In genomic region chr3:16264174-16264707, GRCh38 we compare ENCODE assay signal across 8 cellular contexts. TPM values are rescaled to one million over a fixed set of nuclear protein-coding genes. Genes with fewer than 3 reads are reported as not detected.
DNase-seq lines count a peak whose midpoint lies in the region; ATAC-seq and TF ChIP-seq lines count a peak whose summit lies in the region.

No MANE protein-coding gene starts in this region.

- CTCF ChIA-PET in activated CD4-positive, alpha-beta T cell treated with anti-CD3 and anti-CD28 coated beads for 36 hours (lab: Charles Lee): interaction anchor here (0.5 to 3.3 kb wide), 16 partner anchors 9 to 1160 kb away, joined by 3 to 31 read pairs (median 5); partner anchors contain the start of genes BTD and HACL1

- H3K4me3 Mint-ChIP-seq in activated CD4-positive, alpha-beta T cell treated with anti-CD3 and anti-CD28 coated beads for 36 hours: peak overlapping the region; percentile 82
- peak overlapping the region; percentile 97 to 99 (median 98) for H3K4me3 Mint-ChIP-seq in nephron

- H3K27ac Mint-ChIP-seq in activated CD4-positive, alpha-beta T cell treated with anti-CD3 and anti-CD28 coated beads for 36 hours: peak overlapping the region; percentile 98
- peak overlapping the region; percentile 84 to 89 (median 87) for H3K27ac Mint-ChIP-seq in nephron

- H3K4me2 ChIP-seq in Karpas-422 (ENCODE audit: low read depth, low read length, poor library complexity, severe bottlenecking): peak overlapping the region; percentile 87

- H3K36me3 Mint-ChIP-seq in activated CD4-positive, alpha-beta T cell treated with anti-CD3 and anti-CD28 coated beads for 36 hours (ENCODE audit: low read depth): peaks cover 6% of the 10 kb centered on the region
- H3K36me3 Mint-ChIP-seq in nephron (ENCODE audit: low read depth): peaks cover 5% of the 10 kb centered on the region

- H3K36me3 ChIP-seq in Karpas-422 (ENCODE audit: insufficient read depth, low read length): peaks cover 9% of the 10 kb centered on the region; the same call in 1 of the 2 replicates

- H4K20me1 ChIP-seq in Karpas-422 (ENCODE audit: insufficient read depth, low read depth, low read length): 0 out of 2 replicates have a peak, but pooled peaks cover 6% of the 10 kb centered on the region

- H3K27me3 ChIP-seq in Karpas-422 (ENCODE audit: low read length): no peaks in the 10 kb centered on the region

- H2AFZ ChIP-seq in Karpas-422 (ENCODE audit: low read length): peak overlapping the region; percentile 89; the same call in 1 of the 2 replicates

- peaks cover 68% of the 10 kb centered on the region for H3K79me2 ChIP-seq in Karpas-422 (ENCODE audit: low read length)

- no peaks in the 10 kb centered on the region for H3K9me3 Mint-ChIP-seq in activated CD4-positive, alpha-beta T cell treated with anti-CD3 and anti-CD28 coated beads for 36 hours (ENCODE audit: low read depth)
- no peaks in the 10 kb centered on the region for H3K9me3 Mint-ChIP-seq in nephron

- POLR2A ChIA-PET in activated CD4-positive, alpha-beta T cell treated with anti-CD3 and anti-CD28 coated beads for 36 hours (lab: Charles Lee): interaction anchor here (0.6 to 1.8 kb wide), 8 partner anchors 8 to 253 kb away, joined by 3 to 9 read pairs (median 4); no protein-coding TSS in a partner anchor

- no peak for TF ChIP-seq CTCF in nephron (IDR thresholded peaks at IDR 0.05; ENCODE audit: unreplicated experiment in 3 of 3)

- H3K4me3 ChIP-seq in Karpas-422 (ENCODE audit: low read length): peak overlapping the region; percentile 74

- H3K4me1 Mint-ChIP-seq in activated CD4-positive, alpha-beta T cell treated with anti-CD3 and anti-CD28 coated beads for 36 hours: peaks cover 38% of the 10 kb centered on the region
- H3K4me1 Mint-ChIP-seq in nephron: peaks cover 23% of the 10 kb centered on the region

- intact Hi-C loops in activated CD4-positive, alpha-beta T cell treated with anti-CD3 and anti-CD28 coated beads for 36 hours (cut with DNase I, micrococcal nuclease): loop anchor here (2.0 to 10.0 kb wide), 9 partner anchors 23 to 1613 kb away; partner anchors contain the start of genes CCDC174 (in 1 of the 2), PLCL2 (in 1 of the 2), RFTN1 (in 1 of the 2) and TBC1D5 (in 1 of the 2)

- no peaks in the 10 kb centered on the region for H3K9me3 ChIP-seq in Karpas-422 (ENCODE audit: low read length)

- no peak overlapping the region for H3K27ac ChIP-seq in Karpas-422 (ENCODE audit: low read length)
- H3K27ac ChIP-seq in cingulate gyrus (ENCODE audit: low read depth, low read length): peak overlapping the region; percentile 70

- ATAC-seq in activated CD4-positive, alpha-beta T cell treated with anti-CD3 and anti-CD28 coated beads for 36 hours: peak; percentile 4

- no peak for DNase-seq in activated CD4-positive, alpha-beta T cell treated with anti-CD3 and anti-CD28 coated beads for 36 hours
- no peak for DNase-seq in activated CD4-positive, alpha-beta T cell treated with anti-CD3 and anti-CD28 coated beads, Interleukin-2, amount 50 U/mL, for 48 hours
- DNase-seq in Karpas-422 (peak; percentile 52), NCI-H128 (lab: John Stamatoyannopoulos, UW; ENCODE audit: unreplicated experiment) (no peak), NCI-H2107 (lab: John Stamatoyannopoulos, UW) (no peak), GOT3 (lab: John Stamatoyannopoulos, UW) (no peak)

- H3K27me3 Mint-ChIP-seq in activated CD4-positive, alpha-beta T cell treated with anti-CD3 and anti-CD28 coated beads for 36 hours: no peaks in the 10 kb centered on the region
- H3K27me3 Mint-ChIP-seq in nephron (ENCODE audit: low read depth): no peaks in the 10 kb centered on the region

- H3K4me1 ChIP-seq in Karpas-422 (ENCODE audit: low read length): peaks cover 48% of the 10 kb centered on the region

- H3K9ac ChIP-seq in Karpas-422 (ENCODE audit: low read length): peak overlapping the region; percentile 83

- no peaks in the 10 kb centered on the region for H3K9me2 ChIP-seq in Karpas-422 (replicated peaks; ENCODE audit: insufficient read depth, low read length)

RNA-seq across cellular contexts. Expression of gene DPH3, which starts 0.5 kb away (rescaled TPM):
- total RNA-seq in activated CD4-positive, alpha-beta T cell treated with anti-CD3 and anti-CD28 coated beads for 36 hours: 10 to 100 TPM; 13.0 to 17.8 TPM
- total RNA-seq in Karpas-422 (2014; rRNA removed; shearing (Covaris generic); ENCODE audit: low replicate concordance): 7.6 and 22.2 TPM in 2 replicates

RNA-seq across cellular contexts. Expression of gene OXNAD1, which starts 0.8 kb away (rescaled TPM):
- total RNA-seq in activated CD4-positive, alpha-beta T cell treated with anti-CD3 and anti-CD28 coated beads for 36 hours: 10 to 100 TPM; 27.7 to 34.6 TPM
- total RNA-seq in Karpas-422 (2014; rRNA removed; shearing (Covaris generic); ENCODE audit: low replicate concordance): 23.3 and 30.3 TPM in 2 replicates
